8 cellular contexts compared by ENCODE assay signal in genomic region chrX:70434914-70435586, GRCh38. TPM values are rescaled to one million over a fixed set of nuclear protein-coding genes. Genes with fewer than 3 reads are reported as not detected.
A peak's percentile ranks its signal among the peaks of the same experiment; 100 is the strongest.
DNase-seq lines count a peak whose midpoint lies in the region; ATAC-seq, FAIRE-seq and TF ChIP-seq lines count a peak whose summit lies in the region.

No MANE protein-coding gene starts in this region.

- no peaks in the 10 kb centered on the region for H3K9me3 Mint-ChIP-seq in astrocyte (ENCODE audit: unreplicated experiment)
- H3K9me3 Mint-ChIP-seq in type B pancreatic cell = no peaks in the 10 kb centered on the region

- ATAC-seq in HG03432 (IDR thresholded peaks at IDR 0.05; ENCODE audit: unreplicated experiment) (peak; percentile 3), left lung (no peak), GM19455 (IDR thresholded peaks at IDR 0.05; ENCODE audit: unreplicated experiment) (no peak)

- no peaks in the 10 kb centered on the region for H3K79me2 ChIP-seq in astrocyte (ENCODE audit: insufficient read depth, low read length)

- CTCF ChIA-PET in AG04450 (lab: Charles Lee) = interaction anchor here (0.6 to 3.7 kb wide), 7 partner anchors 9 to 302 kb away, joined by 3 to 19 read pairs (median 8); partner anchors contain the start of gene IGBP1

- H3K27ac Mint-ChIP-seq in astrocyte (ENCODE audit: unreplicated experiment) = peak overlapping the region; percentile 83
- H3K27ac Mint-ChIP-seq in type B pancreatic cell = peak overlapping the region; percentile 29

- H3K27me3 ChIP-seq in AG04450 (ENCODE audit: control insufficient read depth, insufficient read depth, low read length) (no peaks in the 10 kb centered on the region), astrocyte (ENCODE audit: insufficient read depth, low read length) (no peaks in the 10 kb centered on the region), left lung (peaks cover 0 to 11% of the 10 kb centered on the region in 2 donors)

- peak overlapping the region; percentile 98 for H3K4me2 ChIP-seq in astrocyte (ENCODE audit: low read length)

- H3K4me3 Mint-ChIP-seq in astrocyte (ENCODE audit: unreplicated experiment) (peak overlapping the region; percentile 91), type B pancreatic cell (peak overlapping the region; percentile 95)

- H3K9ac ChIP-seq in astrocyte (ENCODE audit: low read length) = peak overlapping the region; percentile 87

- peak overlapping the region; percentile 60 for H2AFZ ChIP-seq in astrocyte (ENCODE audit: low read depth, low read length)

- intact Hi-C loops in left lung (cut with DNase I) = no loop called here

- H3K4me1 Mint-ChIP-seq in astrocyte (ENCODE audit: low read depth, unreplicated experiment) (peaks cover 6% of the 10 kb centered on the region), type B pancreatic cell (ENCODE audit: unreplicated experiment) (no peaks in the 10 kb centered on the region)

- H3K9me3 ChIP-seq in AG04450 (ENCODE audit: control insufficient read depth, insufficient read depth, low read length) = no peaks in the 10 kb centered on the region
- no peaks in the 10 kb centered on the region for H3K9me3 ChIP-seq in astrocyte (ENCODE audit: insufficient read depth, low read depth, low read length)
- no peaks in the 10 kb centered on the region for H3K9me3 ChIP-seq in left lung

- POLR2A ChIA-PET in AG04450 (lab: Yijun Ruan, JAX) = no interaction called here

- H3K4me1 ChIP-seq in astrocyte (ENCODE audit: insufficient read depth, low read length) (peaks cover 10% of the 10 kb centered on the region), left lung (no peaks in the 10 kb centered on the region)

- H3K27ac ChIP-seq in AG04450 (ENCODE audit: low read depth, low read length) = peak overlapping the region; percentile 65
- H3K27ac ChIP-seq in astrocyte (ENCODE audit: low read depth, low read length) = peak overlapping the region; percentile 77
- H3K27ac ChIP-seq in left lung = no peak overlapping the region

- peak; percentile 90 for FAIRE-seq in astrocyte (lab: Jason Lieb, UNC)

- H3K36me3 Mint-ChIP-seq in astrocyte (ENCODE audit: low read depth, unreplicated experiment) (no peaks in the 10 kb centered on the region), type B pancreatic cell (no peaks in the 10 kb centered on the region)

- TF ChIP-seq CTCF in AG04450 (IDR thresholded peaks at IDR 0.05; ENCODE audit: low read depth, low read length) = no peak
- TF ChIP-seq CTCF in astrocyte (IDR thresholded peaks at IDR 0.05; ENCODE audit: insufficient read depth, low read depth, low read length) = no peak
- TF ChIP-seq CTCF in left lung (IDR thresholded peaks at IDR 0.05) = no peak
- TF ChIP-seq CTCF in type B pancreatic cell (conservative IDR thresholded peaks at IDR 0.05) = no peak

- H3K27me3 Mint-ChIP-seq in astrocyte (ENCODE audit: low read depth, unreplicated experiment) (peaks cover 1% of the 10 kb centered on the region), type B pancreatic cell (peaks cover 29% of the 10 kb centered on the region)

- DNase-seq in AG04450 (ENCODE audit: low read depth, low spot score) (no peak), astrocyte (ENCODE audit: low read depth) (peak; percentile 43), left lung (no peak), type B pancreatic cell (ENCODE audit: extremely low spot score, unreplicated experiment) (no peak), NCI-H2227 treated with DMSO at 0.1 percent for 48 hours (lab: John Stamatoyannopoulos, UW) (no peak)
- DNase-seq in stimulated activated naive CD4-positive, alpha-beta T cell (lab: John Stamatoyannopoulos, UW) = no peak

- H3K4me3 ChIP-seq in AG04450 (ENCODE audit: low read depth, low read length) = peak overlapping the region; percentile 78
- H3K4me3 ChIP-seq in astrocyte (ENCODE audit: insufficient read depth, low read depth, low read length) = peak overlapping the region; percentile 68
- H3K4me3 ChIP-seq in left lung = peak overlapping the region; percentile 45 to 56

- no peaks in the 10 kb centered on the region for H3K36me3 ChIP-seq in astrocyte (ENCODE audit: insufficient read depth, low read length)
- no peaks in the 10 kb centered on the region for H3K36me3 ChIP-seq in left lung

- H4K20me1 ChIP-seq in astrocyte (ENCODE audit: insufficient read depth, low read length) = no peaks in the 10 kb centered on the region

RNA-seq across cellular contexts. Expression of gene DLG3, which starts 9.6 kb away (rescaled TPM):
- polyA plus RNA-seq in AG04450 (2011; rRNA removed) = 28.3 and 29.2 TPM in 2 replicates
- polyA minus RNA-seq in AG04450 (2011; rRNA and poly(A)+ RNA removed) = 22.5 and 22.7 TPM in 2 replicates
- total RNA-seq in astrocyte (14.5 and 15.2 TPM in 2 replicates), left lung (10 to 100 TPM; 22.3 to 29.9 TPM), type B pancreatic cell (ENCODE audit: low replicate concordance) (41.8 and 44.9 TPM in 2 replicates)

RNA-seq across cellular contexts. Expression of gene GDPD2, which starts 11.9 kb away (rescaled TPM):
- not detected in 2 replicates for polyA plus RNA-seq in AG04450 (2011; rRNA removed)
- polyA minus RNA-seq in AG04450 (2011; rRNA and poly(A)+ RNA removed) = not detected in 2 replicates
- not detected in 2 replicates for total RNA-seq in astrocyte
- total RNA-seq in left lung = not detected
- 2.0 and 4.0 TPM in 2 replicates for total RNA-seq in type B pancreatic cell (ENCODE audit: low replicate concordance)

Comparison
In these comparisons a context has a peak if more than half of its experiments do, and no peak if none do; other contexts are left out.
1. H3K27ac ChIP-seq: peak in AG04450 (single experiment) and astrocyte (single experiment); none in left lung (0 of 2).
2. Peak in every context shown above with its lines, with median percentiles within 50 percentile points of each other: H3K4me3 ChIP-seq.